ENCODE assay signal across 1 cellular context in the genomic region with DNA sequence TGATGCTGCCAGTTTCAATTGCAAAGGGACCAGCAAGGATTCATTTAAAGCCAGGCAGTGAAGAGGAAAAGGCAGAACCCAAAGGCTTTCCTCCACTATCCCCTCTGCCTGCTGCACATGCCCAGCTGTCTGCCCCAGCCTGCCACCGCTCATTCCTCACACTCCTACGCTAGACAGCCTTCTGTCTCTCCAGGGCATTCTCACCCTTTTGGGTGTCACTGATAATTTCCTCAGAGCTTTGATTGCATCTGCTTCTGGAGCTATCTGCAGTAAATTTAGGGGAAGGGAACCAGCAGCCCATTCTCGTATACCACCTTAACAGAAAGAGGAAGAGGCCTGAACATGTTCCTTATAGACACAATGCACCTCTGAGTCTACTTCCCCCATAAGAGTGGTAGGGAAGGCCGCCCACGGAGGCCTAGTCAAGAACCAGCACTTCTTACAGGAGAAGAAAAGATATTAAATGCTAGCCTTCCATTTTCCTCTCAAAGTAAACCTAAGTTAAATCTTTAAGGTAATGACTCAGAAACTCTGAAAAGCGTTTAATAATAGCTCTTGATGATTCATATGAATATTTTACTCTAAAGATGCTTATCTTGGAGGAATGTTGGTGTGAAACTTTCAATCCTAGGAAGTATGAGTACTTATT.
TF ChIP-seq lines count a peak whose summit lies in the region.

No MANE protein-coding gene starts in this region.

TF ChIP-seq in SK-N-SH, 30 proteins besides CTCF, POLR2A, EP300 and RAD21 (continued from another document):
- TF ChIP-seq ELF1 (IDR thresholded peaks at IDR 0.05) (no peak), FOXM1 (IDR thresholded peaks at IDR 0.05; ENCODE audit: low read depth) (no peak), RFX5 (IDR thresholded peaks at IDR 0.05; ENCODE audit: low read length) (no peak)
